Comparison of ENCODE assay signal across 30 cellular contexts in the genomic region with DNA sequence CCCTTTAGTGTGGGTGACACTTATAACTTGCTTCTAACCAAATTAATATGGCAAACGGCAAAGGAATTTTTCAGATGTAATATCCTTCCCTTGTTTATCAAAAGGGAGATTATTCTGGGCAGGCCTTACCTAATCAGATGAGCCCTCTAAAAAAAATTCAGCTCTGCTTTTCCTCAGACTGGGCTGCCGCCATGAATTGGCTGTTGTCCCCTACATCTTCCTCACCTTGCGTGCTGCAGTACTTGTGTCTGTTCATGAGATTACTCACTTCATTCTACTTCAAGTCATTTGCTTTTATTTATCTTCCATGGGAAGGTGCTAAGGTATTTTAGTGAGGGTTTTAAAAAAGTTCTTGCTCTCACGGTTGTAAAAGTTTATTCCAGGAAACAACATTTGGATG.
"Had no signal": no experiment of that assay in that cellular context is flagged by ENCODE, and none has a peak within 500 bp of the region (broad histone marks: within the 10 kb centered on the region; RNA-seq: fewer than 3 reads in every experiment).

No MANE protein-coding gene starts in this region.

- H3K36me3 Mint-ChIP-seq: T-cell had no signal

- DNase-seq: Kasumi-1, MG63, MV-4-11, NCI-H1092, NCI-H1105, NCI-H1417 treated with DMSO at 0.1 percent for 48 hours, NCI-H1436 treated with DMSO at 0.1 percent for 48 hours, NCI-H1694 treated with DMSO at 0.1 percent for 48 hours, NCI-H187 treated with DMSO at 0.1 percent for 48 hours, NCI-H2029, NCI-H2081, NCI-H2171 treated with DMSO at 0.1 percent for 48 hours, NCI-H2227 treated with DMSO at 0.1 percent for 48 hours, NCI-H446 treated with DMSO at 0.1 percent for 48 hours, NCI-H510A, NCI-H524, NCI-H526, NCI-H69, NCI-H748 treated with DMSO at 0.1 percent for 48 hours, NCI-H82, PC-9, SHP77, SIG-M5, SJCRH30, T-cell had no signal

- H3K4me3 ChIP-seq: MG63, PC-9, SJCRH30, SK-N-MC had no signal

- H3K4me1 Mint-ChIP-seq: T-cell had no signal

- H3K36me3 ChIP-seq: MG63, SJCRH30 had no signal

- H3K4me1 ChIP-seq: SJCRH30 had no signal

- H3K27ac ChIP-seq: PC-9, RWPE1, SJCRH30, SK-N-MC had no signal

- ATAC-seq: Panc1, Right ventricle myocardium inferior, SK-N-SH treated with all-trans-retinoic acid at 6 μM for 48 hours, T-cell had no signal

- H3K9me3 ChIP-seq: MG63, SJCRH30 had no signal

- H3K4me3 Mint-ChIP-seq: T-cell had no signal

- H2AFZ ChIP-seq: PC-9 had no signal

- H3K27me3 Mint-ChIP-seq: T-cell had no signal

- H3K27ac Mint-ChIP-seq: T-cell had no signal

- H3K27me3 ChIP-seq: MG63, SJCRH30 had no signal

- H3K4me2 ChIP-seq: PC-9 had no signal
